Comparison of ENCODE assay signal across 10 cellular contexts in the genomic region with DNA sequence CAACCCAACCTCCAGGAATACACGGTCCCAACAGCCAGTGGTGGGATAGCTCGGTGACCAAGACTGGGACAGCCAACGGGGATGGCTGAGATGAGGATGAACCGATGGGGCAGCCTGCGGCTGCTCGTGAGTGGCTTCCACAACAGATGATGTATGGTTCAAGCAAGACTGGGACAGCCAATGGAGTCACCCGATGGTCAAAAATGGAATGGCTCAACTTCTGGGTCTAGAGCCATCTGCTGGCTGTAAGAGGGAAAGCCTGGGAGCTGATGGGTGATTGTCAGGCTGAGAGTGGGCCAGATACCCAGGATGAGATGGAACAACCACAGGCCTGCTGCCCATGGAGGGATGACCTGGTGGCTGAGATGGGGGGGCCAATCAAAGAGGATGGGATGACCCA. TPM values are rescaled to one million over a fixed set of nuclear protein-coding genes. Genes with fewer than 3 reads are reported as not detected.
A peak's percentile ranks its signal among the peaks of the same experiment; 100 is the strongest.
DNase-seq lines count a peak whose midpoint lies in the region; ATAC-seq, FAIRE-seq and TF ChIP-seq lines count a peak whose summit lies in the region.
"Had no signal": no experiment of that assay in that cellular context is flagged by ENCODE, and none has a peak within 500 bp of the region (broad histone marks: within the 10 kb centered on the region; RNA-seq: fewer than 3 reads in every experiment).

No MANE protein-coding gene starts in this region.

- H3K4me3 ChIP-seq in hepatocyte (no peak overlapping the region), left lung (no peak overlapping the region)

- no peaks in the 10 kb centered on the region for H3K79me2 ChIP-seq in hepatocyte

- in situ Hi-C loops in SK-MEL-5 (cut with HindIII; ENCODE audit: low pct_unique_long_range_greater_than_20kb, low sequenced_read_pairs), result no loop called here

- H3K27ac ChIP-seq in hepatocyte, result no peak overlapping the region
- no peak overlapping the region for H3K27ac ChIP-seq in left lung
- H3K27ac ChIP-seq: neutrophil had no signal

- H3K36me3 ChIP-seq in hepatocyte (replicated peaks; ENCODE audit: insufficient read depth, low read depth), result no peaks in the 10 kb centered on the region
- H3K36me3 ChIP-seq in left lung, result no peaks in the 10 kb centered on the region
- H3K36me3 ChIP-seq: neutrophil had no signal

- no peak overlapping the region for H2AFZ ChIP-seq in hepatocyte

- ATAC-seq in left lung (no peak), GM18867 (IDR thresholded peaks at IDR 0.05; ENCODE audit: unreplicated experiment) (no peak)

- FAIRE-seq in GM18507 (lab: Jason Lieb, UNC), result no peak

- no peak overlapping the region for H3K4me2 ChIP-seq in hepatocyte

- H3K9me3 ChIP-seq in hepatocyte (ENCODE audit: low read depth), result no peaks in the 10 kb centered on the region
- H3K9me3 ChIP-seq in left lung, result no peaks in the 10 kb centered on the region
- H3K9me3 ChIP-seq: neutrophil had no signal

- H3K4me1 ChIP-seq in hepatocyte (ENCODE audit: insufficient read depth), result no peaks in the 10 kb centered on the region
- H3K4me1 ChIP-seq in left lung, result no peaks in the 10 kb centered on the region

- no peaks in the 10 kb centered on the region for H3K9me2 ChIP-seq in hepatocyte (replicated peaks; ENCODE audit: insufficient read depth)

- intact Hi-C loops in left lung (cut with DNase I), result no loop called here

- no peaks in the 10 kb centered on the region for H4K20me1 ChIP-seq in hepatocyte (ENCODE audit: insufficient read depth, poor library complexity, severe bottlenecking)

- 97% methylated on average over 7 of the region's 7 CpGs for WGBS in hepatocyte (ENCODE audit: low lambda C conversion rate, missing lambda C conversion rate)

- no peaks in the 10 kb centered on the region for H3K27me3 ChIP-seq in hepatocyte
- peaks cover 0 to 20% of the 10 kb centered on the region in 2 donors for H3K27me3 ChIP-seq in left lung

- TF ChIP-seq CTCF in AG09319 (IDR thresholded peaks at IDR 0.05; ENCODE audit: low read depth, low read length), result peak; percentile 20
- TF ChIP-seq CTCF in hepatocyte (IDR thresholded peaks at IDR 0.05; ENCODE audit: poor library complexity), result peak; percentile 24
- TF ChIP-seq CTCF in left lung (IDR thresholded peaks at IDR 0.05), result no peak

- no peak for DNase-seq in AG09319 (ENCODE audit: extremely low read depth, low read depth)
- DNase-seq in GM18507 (ENCODE audit: extremely low spot score, insufficient read length, low read depth), result peak; percentile 29
- peak; percentile 60 for DNase-seq in SK-MEL-5 (ENCODE audit: low read depth, low spot score)
- no peak for DNase-seq in hepatocyte (ENCODE audit: low spot score)
- no peak for DNase-seq in left lung
- DNase-seq in cerebellar nuclear complex (lab: John Stamatoyannopoulos, UW), result no peak
- no peak for DNase-seq in kidney glomerular epithelial cell (lab: John Stamatoyannopoulos, UW)
- DNase-seq: DMS79 treated with DMSO at 0.1 percent for 48 hours had no signal

RNA-seq across cellular contexts. Expression of a gene that starts 35.5 kb away (rescaled TPM):
- total RNA-seq in SK-MEL-5 (2014; rRNA removed; shearing (Covaris generic)), result 0.69 and 2.6 TPM in 2 replicates
- polyA plus RNA-seq in SK-MEL-5 (2015; cell fraction: cytosol; rRNA removed), result 1.6 and 1.9 TPM in 2 replicates
- 0.79 and 5.2 TPM in 2 replicates for polyA plus RNA-seq in SK-MEL-5 (2015; cell fraction: nucleus; rRNA removed)
- total RNA-seq in hepatocyte (13.5 and 15.5 TPM in 2 replicates), left lung (1 to 10 TPM; 2.1 to 6.4 TPM)
- polyA plus RNA-seq in hepatocyte, result 8.7 and 11.3 TPM in 2 replicates

RNA-seq across cellular contexts. Expression of a gene that starts 36.8 kb away (rescaled TPM):
- total RNA-seq in SK-MEL-5 (2014; rRNA removed; shearing (Covaris generic)), result not detected in 2 replicates
- polyA plus RNA-seq in SK-MEL-5 (2015; cell fraction: cytosol; rRNA removed), result not detected in 2 replicates
- not detected in 2 replicates for polyA plus RNA-seq in SK-MEL-5 (2015; cell fraction: nucleus; rRNA removed)
- total RNA-seq in hepatocyte (0.20 and 0.43 TPM in 2 replicates), left lung (1 to 10 TPM in 1 of 2 donors, under 1 TPM in 1; 0.29 to 5.5 TPM)
- polyA plus RNA-seq in hepatocyte, result 0.68 TPM in 1 of 2 replicates, not detected in the other

Comparison
In these comparisons a context has a peak if more than half of its experiments do, and no peak if none do; other contexts are left out.
1. DNase-seq: peak in GM18507 (single experiment) and SK-MEL-5 (single experiment); none in AG09319 (single experiment), hepatocyte (single experiment), left lung (0 of 2), cerebellar nuclear complex (0 of 2) and kidney glomerular epithelial cell (single experiment).
2. CTCF ChIP-seq: peak in AG09319 (single experiment) and hepatocyte (single experiment); none in left lung (0 of 2).